In genomic region chr9:89661391-89661949, GRCh38 we compare ENCODE assay signal across 9 cellular contexts. TPM values are rescaled to one million over a fixed set of nuclear protein-coding genes. Genes with fewer than 3 reads are reported as not detected.
A peak's percentile ranks its signal among the peaks of the same experiment; 100 is the strongest.
DNase-seq lines count a peak whose midpoint lies in the region; ATAC-seq and TF ChIP-seq lines count a peak whose summit lies in the region.
"Had no signal": no experiment of that assay in that cellular context is flagged by ENCODE, and none has a peak within 500 bp of the region (broad histone marks: within the 10 kb centered on the region; RNA-seq: fewer than 3 reads in every experiment).

No MANE protein-coding gene starts in this region.

- H3K36me3 Mint-ChIP-seq in dendritic cell treated with granulocyte-macrophage colony-stimulating factor and Interleukin-4, amounts not matched to agents 40 ng/mL and 50 ng/mL, for 4 days (ENCODE audit: low read depth), result no peaks in the 10 kb centered on the region
- no peaks in the 10 kb centered on the region for H3K36me3 Mint-ChIP-seq in naive thymus-derived CD8-positive, alpha-beta T cell

- H3K27ac ChIP-seq in lung (ENCODE audit: low read depth in 1 of 2, low read length in 1 of 2), result peak overlapping the region; percentile 34 to 90
- peak overlapping the region; percentile 86 for H3K27ac ChIP-seq in substantia nigra (ENCODE audit: low read depth, low read length, poor library complexity, severe bottlenecking)

- POLR2A ChIA-PET in naive thymus-derived CD8-positive, alpha-beta T cell (lab: Charles Lee), result no interaction called here

- peaks cover 81% of the 10 kb centered on the region for H3K4me1 Mint-ChIP-seq in dendritic cell treated with granulocyte-macrophage colony-stimulating factor and Interleukin-4, amounts not matched to agents 40 ng/mL and 50 ng/mL, for 4 days (ENCODE audit: low read depth)
- peaks cover 5 to 13% (median 9%) of the 10 kb centered on the region in 4 donors for H3K4me1 Mint-ChIP-seq in naive thymus-derived CD8-positive, alpha-beta T cell

- intact Hi-C loops in dendritic cell treated with granulocyte-macrophage colony-stimulating factor and Interleukin-4, amounts not matched to agents 40 ng/mL and 50 ng/mL, for 4 days (cut with micrococcal nuclease), result loop anchor here (1.0 to 10.0 kb wide), 3 partner anchors 41 to 153 kb away; partner anchors contain the start of gene GADD45G

- H3K4me3 Mint-ChIP-seq in dendritic cell treated with granulocyte-macrophage colony-stimulating factor and Interleukin-4, amounts not matched to agents 40 ng/mL and 50 ng/mL, for 4 days, result no peak overlapping the region
- no peak overlapping the region for H3K4me3 Mint-ChIP-seq in naive thymus-derived CD8-positive, alpha-beta T cell

- peaks cover 0 to 36% of the 10 kb centered on the region in 2 donors for H3K4me1 ChIP-seq in lung (ENCODE audit: control insufficient read depth in 2 of 2, insufficient read depth in 2 of 2, low read length in 2 of 2)

- H3K27ac Mint-ChIP-seq in dendritic cell treated with granulocyte-macrophage colony-stimulating factor and Interleukin-4, amounts not matched to agents 40 ng/mL and 50 ng/mL, for 4 days, result peak overlapping the region; percentile 94
- peak overlapping the region in 1 of 10 donors; percentile 56 for H3K27ac Mint-ChIP-seq in naive thymus-derived CD8-positive, alpha-beta T cell

- no peaks in the 10 kb centered on the region for H3K9me3 Mint-ChIP-seq in dendritic cell treated with granulocyte-macrophage colony-stimulating factor and Interleukin-4, amounts not matched to agents 40 ng/mL and 50 ng/mL, for 4 days
- H3K9me3 Mint-ChIP-seq in naive thymus-derived CD8-positive, alpha-beta T cell, result peaks cover 0 to 3% (median 0%) of the 10 kb centered on the region in 9 donors

- H3K9me3 ChIP-seq in lung (ENCODE audit: control insufficient read depth in 2 of 2, insufficient read depth in 1 of 2, low read length in 1 of 2), result no peaks in the 10 kb centered on the region
- H3K9me3 ChIP-seq: Peyer's patch had no signal

- no peaks in the 10 kb centered on the region for H3K36me3 ChIP-seq in lung (ENCODE audit: control insufficient read depth in 2 of 2, insufficient read depth in 2 of 2, low read length in 2 of 2)
- H3K36me3 ChIP-seq: Peyer's patch had no signal

- H3K4me3 ChIP-seq in lung, result no peak overlapping the region

- no peak for TF ChIP-seq CTCF in lung (IDR thresholded peaks at IDR 0.05; ENCODE audit: control extremely low read depth, extremely low read depth)

- ATAC-seq in lung (ENCODE audit: insufficient read depth, low FRiP score) (peak; percentile 42), GM19463 (IDR thresholded peaks at IDR 0.05; ENCODE audit: unreplicated experiment) (no peak), GM18909 (IDR thresholded peaks at IDR 0.05; ENCODE audit: poor library complexity, unreplicated experiment) (no peak)
- ATAC-seq in naive thymus-derived CD8-positive, alpha-beta T cell, result no peak

- DNase-seq in NCI-H146 treated with DMSO at 0.1 percent for 48 hours (lab: John Stamatoyannopoulos, UW; ENCODE audit: unreplicated experiment) (peak; percentile 43), lung (ENCODE audit: low spot score) (no peak), substantia nigra (lab: John Stamatoyannopoulos, UW) (peak in 22 of 49 donors; percentile 25 to 79 (median 56)), amniotic stem cell (lab: John Stamatoyannopoulos, UW) (no peak)
- DNase-seq in naive thymus-derived CD8-positive, alpha-beta T cell, result no peak

- H3K27me3 Mint-ChIP-seq in dendritic cell treated with granulocyte-macrophage colony-stimulating factor and Interleukin-4, amounts not matched to agents 40 ng/mL and 50 ng/mL, for 4 days, result peaks cover 6% of the 10 kb centered on the region
- H3K27me3 Mint-ChIP-seq in naive thymus-derived CD8-positive, alpha-beta T cell, result peaks cover 6 to 17% (median 13%) of the 10 kb centered on the region in 5 donors

- H3K27me3 ChIP-seq in lung (ENCODE audit: control insufficient read depth, insufficient read depth), result no peaks in the 10 kb centered on the region
- H3K27me3 ChIP-seq: Peyer's patch had no signal

- WGBS in lung, 2 donors, result 25 to 39% methylated on average over 13 of the region's 13 CpGs

RNA-seq across cellular contexts. Expression of gene GADD45G, which starts 56.7 kb away (rescaled TPM):
- 10 to 100 TPM in 1 of 2 donors, 1 to 10 TPM in 1; 9.9 to 36.6 TPM for total RNA-seq in lung
- 10 to 100 TPM; 30.4 to 70.3 TPM for polyA plus RNA-seq in lung
- total RNA-seq in naive thymus-derived CD8-positive, alpha-beta T cell, result 1 to 10 TPM; 1.5 to 3.7 TPM
- polyA plus RNA-seq in naive thymus-derived CD8-positive, alpha-beta T cell, result under 1 TPM in 2 of 3 donors, not detected in 1; 0.21 to 0.25 TPM
